Comparison of ENCODE assay signal across 13 cellular contexts in genomic region chr13:79212064-79212619, GRCh38.
"Had no signal": no experiment of that assay in that cellular context is flagged by ENCODE, and none has a peak within 500 bp of the region (broad histone marks: within the 10 kb centered on the region; RNA-seq: fewer than 3 reads in every experiment).

No MANE protein-coding gene starts in this region.

- DNase-seq: activated CD4-positive, alpha-beta T cell treated with anti-CD3 and anti-CD28 coated beads, Interleukin-2, amount 10 ng/mL, durations not matched to agents 7 days and 5 days; activated CD4-positive, CD25-positive, alpha-beta regulatory T cell; activated naive CD4-positive, alpha-beta T cell treated with anti-CD3 and anti-CD28 coated beads for 36 hours; activated T-cell treated with anti-CD3 and anti-CD28 coated beads for 4 hours; body of pancreas; central memory CD4-positive, alpha-beta T cell; effector CD4-positive, alpha-beta T cell; foreskin keratinocyte; head of caudate nucleus; mammary epithelial cell; natural killer cell; nucleus accumbens; thyroid gland had no signal
